ENCODE assay signal across 10 cellular contexts in genomic region chr9:129146441-129146933, GRCh38. TPM values are rescaled to one million over a fixed set of nuclear protein-coding genes. Genes with fewer than 3 reads are reported as not detected.
DNase-seq lines count a peak whose midpoint lies in the region; ATAC-seq and TF ChIP-seq lines count a peak whose summit lies in the region.
"Had no signal": no experiment of that assay in that cellular context is flagged by ENCODE, and none has a peak within 500 bp of the region (broad histone marks: within the 10 kb centered on the region; RNA-seq: fewer than 3 reads in every experiment).

No MANE protein-coding gene starts in this region.

- H3K36me3 Mint-ChIP-seq in activated naive CD4-positive, alpha-beta T cell treated with anti-CD3 and anti-CD28 coated beads, Interleukin-2, amount 10 ng/mL, durations not matched to agents 7 days and 5 days = peaks cover 13% of the 10 kb centered on the region

- no peaks in the 10 kb centered on the region for H3K9me3 Mint-ChIP-seq in activated naive CD4-positive, alpha-beta T cell treated with anti-CD3 and anti-CD28 coated beads, Interleukin-2, amount 10 ng/mL, durations not matched to agents 7 days and 5 days

- H3K9me3 ChIP-seq in BLaER1 treated with 17β-estradiol and CSF1 and Interleukin-3, amounts not matched to agents 10 nM and 100 nM (replicated peaks in 1 of 11) = no peaks in the 10 kb centered on the region
- H3K9me3 ChIP-seq in adrenal gland (replicated peaks in 1 of 3) = no peaks in the 10 kb centered on the region
- no peaks in the 10 kb centered on the region for H3K9me3 ChIP-seq in right atrium auricular region
- H3K9me3 ChIP-seq in psoas muscle = no peaks in the 10 kb centered on the region

- no peak overlapping the region for H3K27ac Mint-ChIP-seq in activated naive CD4-positive, alpha-beta T cell treated with anti-CD3 and anti-CD28 coated beads, Interleukin-2, amount 10 ng/mL, durations not matched to agents 7 days and 5 days

- H3K4me1 Mint-ChIP-seq in activated naive CD4-positive, alpha-beta T cell treated with anti-CD3 and anti-CD28 coated beads, Interleukin-2, amount 10 ng/mL, durations not matched to agents 7 days and 5 days = peaks cover 19% of the 10 kb centered on the region

- ATAC-seq in psoas muscle (no peak), GM19397 (IDR thresholded peaks at IDR 0.05; ENCODE audit: unreplicated experiment) (no peak)

- no peaks in the 10 kb centered on the region for H3K27me3 ChIP-seq in BLaER1 treated with 17β-estradiol and CSF1 and Interleukin-3, amounts not matched to agents 10 nM and 100 nM
- H3K27me3 ChIP-seq in adrenal gland (no peaks in the 10 kb centered on the region), right atrium auricular region (no peaks in the 10 kb centered on the region), psoas muscle (ENCODE audit: insufficient read depth in 3 of 3, low read length in 2 of 3) (no peaks in the 10 kb centered on the region)

- no peak overlapping the region for H3K4me3 ChIP-seq in BLaER1 treated with 17β-estradiol and CSF1 and Interleukin-3, amounts not matched to agents 10 nM and 100 nM
- H3K4me3 ChIP-seq in adrenal gland = no peak overlapping the region
- H3K4me3 ChIP-seq in right atrium auricular region = no peak overlapping the region
- no peak overlapping the region for H3K4me3 ChIP-seq in psoas muscle

- peak overlapping the region in 9 of 11 experiments; percentile 19 to 60 (median 31); a peak in 13 of 22 replicates for H3K9ac ChIP-seq in BLaER1 treated with 17β-estradiol and CSF1 and Interleukin-3, amounts not matched to agents 10 nM and 100 nM

- H3K4me3 Mint-ChIP-seq in activated naive CD4-positive, alpha-beta T cell treated with anti-CD3 and anti-CD28 coated beads, Interleukin-2, amount 10 ng/mL, durations not matched to agents 7 days and 5 days = no peak overlapping the region

- TF ChIP-seq POLR2A in adrenal gland (IDR thresholded peaks at IDR 0.05) = no peak

- WGBS in adrenal gland, 4 donors = 55 to 77% (median 70%) methylated on average over 5 to 8 of the region's 8 CpGs
- WGBS in psoas muscle, 3 donors = 33 to 50% (median 35%) methylated on average over 7 to 8 of the region's 8 CpGs

- DNase-seq in adrenal gland (no peak), right atrium auricular region (ENCODE audit: low spot score) (no peak), psoas muscle (no peak), DMS 273 (lab: John Stamatoyannopoulos, UW; ENCODE audit: unreplicated experiment) (no peak)
- no peak for DNase-seq in activated naive CD4-positive, alpha-beta T cell treated with anti-CD3 and anti-CD28 coated beads, Interleukin-2, amount 10 ng/mL, durations not matched to agents 7 days and 5 days
- DNase-seq in effector CD4-positive, alpha-beta T cell = no peak
- DNase-seq: activated CD4-positive, alpha-beta T cell treated with anti-CD3 and anti-CD28 coated beads, Interleukin-2, amount 50 U/mL, for 4 hours had no signal

- peaks cover 0 to 15% (median 0%) of the 10 kb centered on the region in 11 experiments; a peak in 6 of 22 replicates for H4K20me1 ChIP-seq in BLaER1 treated with 17β-estradiol and CSF1 and Interleukin-3, amounts not matched to agents 10 nM and 100 nM

- H3K27me3 Mint-ChIP-seq in activated naive CD4-positive, alpha-beta T cell treated with anti-CD3 and anti-CD28 coated beads, Interleukin-2, amount 10 ng/mL, durations not matched to agents 7 days and 5 days = no peaks in the 10 kb centered on the region

- TF ChIP-seq CTCF in adrenal gland (IDR thresholded peaks at IDR 0.05) (no peak), right atrium auricular region (IDR thresholded peaks at IDR 0.05) (no peak), psoas muscle (IDR thresholded peaks at IDR 0.05) (no peak)

- H3K36me3 ChIP-seq in BLaER1 treated with 17β-estradiol and CSF1 and Interleukin-3, amounts not matched to agents 10 nM and 100 nM = peaks cover 30 to 89% (median 54%) of the 10 kb centered on the region in 11 experiments
- H3K36me3 ChIP-seq in adrenal gland (replicated peaks in 1 of 2) (peaks cover 0 to 55% of the 10 kb centered on the region in 2 donors), right atrium auricular region (peaks cover 21% of the 10 kb centered on the region), psoas muscle (ENCODE audit: insufficient read depth in 1 of 2, low read depth in 1 of 2) (peaks cover 0 to 53% of the 10 kb centered on the region in 2 donors)

- peaks cover 58 to 83% (median 70%) of the 10 kb centered on the region in 10 experiments for H3K4me1 ChIP-seq in BLaER1 treated with 17β-estradiol and CSF1 and Interleukin-3, amounts not matched to agents 10 nM and 100 nM
- H3K4me1 ChIP-seq in adrenal gland (replicated peaks in 1 of 2) (peaks cover 36 to 58% of the 10 kb centered on the region in 2 donors), right atrium auricular region (peaks cover 0 to 66% of the 10 kb centered on the region in 2 donors), psoas muscle (peaks cover 59% of the 10 kb centered on the region)

- CTCF ChIA-PET in activated naive CD4-positive, alpha-beta T cell treated with anti-CD3 and anti-CD28 coated beads, Interleukin-2, amount 10 ng/mL, durations not matched to agents 7 days and 5 days (lab: Charles Lee) = interaction anchor here (1.4 to 2.8 kb wide), 3 partner anchors 15 to 465 kb away, joined by 3 to 14 read pairs (median 3); no protein-coding TSS in a partner anchor

- peak overlapping the region in 8 of 11 experiments; percentile 33 to 55 (median 50); a peak in 12 of 22 replicates for H3K27ac ChIP-seq in BLaER1 treated with 17β-estradiol and CSF1 and Interleukin-3, amounts not matched to agents 10 nM and 100 nM
- H3K27ac ChIP-seq in adrenal gland (peak overlapping the region in 3 of 5 donors; percentile 57 to 84 (median 77)), right atrium auricular region (peak overlapping the region; percentile 99 to 100), psoas muscle (peak overlapping the region; percentile 98)
- H3K27ac ChIP-seq: epithelial cell of prostate had no signal

- peak overlapping the region in 1 of 11 experiments; percentile 4; a peak in 2 of 22 replicates for H3K4me2 ChIP-seq in BLaER1 treated with 17β-estradiol and CSF1 and Interleukin-3, amounts not matched to agents 10 nM and 100 nM

- intact Hi-C loops in adrenal gland (cut with DNase I) (loop anchor here in 1 of 2 donors (10.0 kb wide), 1 partner anchor 338 kb away; no protein-coding TSS in a partner anchor), psoas muscle (cut with DNase I) (loop anchor here in 1 of 2 donors (10.0 kb wide), 1 partner anchor 638 kb away; no protein-coding TSS in a partner anchor)

RNA-seq across cellular contexts. Expression of gene IER5L, which starts 31.6 kb away (rescaled TPM):
- total RNA-seq in adrenal gland (10 to 100 TPM; 10.9 to 47.6 (median 18.6) TPM), right atrium auricular region (10 to 100 TPM in 1 of 2 donors, 1 to 10 TPM in 1; 5.5 to 11.6 TPM), psoas muscle (1 to 10 TPM; 1.7 to 4.5 (median 3.4) TPM)
- polyA plus RNA-seq in adrenal gland (100 to 1,000 TPM in 1 of 3 donors, 10 to 100 TPM in 1, under 1 TPM in 1; 0.46 to 168 (median 64.5) TPM), psoas muscle (1 to 10 TPM; 1.4 to 8.3 (median 3.0) TPM)

RNA-seq across cellular contexts. Expression of gene PTPA, which starts 35.3 kb away (rescaled TPM):
- 100 to 1,000 TPM in 7 of 8 donors, 10 to 100 TPM in 1; 71.3 to 248 (median 142) TPM for total RNA-seq in adrenal gland
- polyA plus RNA-seq in adrenal gland = 100 to 1,000 TPM in 2 of 3 donors, 10 to 100 TPM in 1; 96.4 to 159 (median 103) TPM
- 10 to 100 TPM; 81.3 to 89.9 TPM for total RNA-seq in right atrium auricular region
- 100 to 1,000 TPM in 2 of 4 donors, 10 to 100 TPM in 2; 95.1 to 110 (median 102) TPM for total RNA-seq in psoas muscle
- 100 to 1,000 TPM in 1 of 3 donors, 10 to 100 TPM in 2; 54.1 to 109 (median 83.1) TPM for polyA plus RNA-seq in psoas muscle

RNA-seq across cellular contexts. Expression of gene CRAT, which starts 35.9 kb away (rescaled TPM):
- total RNA-seq in adrenal gland = 100 to 1,000 TPM in 4 of 8 donors, 10 to 100 TPM in 4; 73.8 to 144 (median 103) TPM
- polyA plus RNA-seq in adrenal gland = 10 to 100 TPM; 31.1 to 52.0 (median 31.8) TPM
- 10 to 100 TPM; 73.0 to 75.0 TPM for total RNA-seq in right atrium auricular region
- 100 to 1,000 TPM; 123 to 229 (median 164) TPM for total RNA-seq in psoas muscle
- polyA plus RNA-seq in psoas muscle = 100 to 1,000 TPM in 2 of 3 donors, 10 to 100 TPM in 1; 88.7 to 106 (median 100) TPM

Comparison
In these comparisons a context has a peak if more than half of its experiments do, and no peak if none do; other contexts are left out.
1. H3K27ac ChIP-seq: peak in every context shown above with its lines; median percentile 100 in right atrium auricular region; 98 in psoas muscle; 77 in adrenal gland; 50 in BLaER1 treated with 17β-estradiol and CSF1 and Interleukin-3, amounts not matched to agents 10 nM and 100 nM.